1 cellular context compared by ENCODE assay signal in the genomic region with DNA sequence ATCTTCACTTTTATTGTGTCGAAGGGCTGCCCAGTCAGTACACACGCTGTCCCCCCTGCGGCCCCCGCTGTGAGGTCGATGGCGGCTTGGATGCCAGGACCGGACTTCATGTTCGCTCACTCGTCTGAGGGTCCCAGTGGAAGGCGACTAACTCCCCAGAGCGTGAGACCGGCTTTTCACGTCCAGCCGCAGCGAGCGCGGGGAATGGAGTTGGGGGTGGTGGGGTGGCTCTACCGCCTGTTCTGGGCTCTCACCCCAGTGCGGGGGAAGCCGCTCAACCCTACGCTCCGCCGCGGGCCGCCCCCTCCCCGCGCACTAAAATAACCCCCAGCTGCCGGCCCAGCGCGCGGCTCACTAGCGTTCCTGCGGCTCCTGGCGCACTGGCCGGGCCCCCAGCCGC.
TF ChIP-seq lines count a peak whose summit lies in the region.

A gene (minus strand): TSS at position 294 of the 400 bp plus-strand sequence. CDS start 184 bp downstream, at position 110.

TF ChIP-seq in H1, 55 proteins besides CTCF, POLR2A, EP300 and RAD21:
- TF ChIP-seq, protein P1, sequence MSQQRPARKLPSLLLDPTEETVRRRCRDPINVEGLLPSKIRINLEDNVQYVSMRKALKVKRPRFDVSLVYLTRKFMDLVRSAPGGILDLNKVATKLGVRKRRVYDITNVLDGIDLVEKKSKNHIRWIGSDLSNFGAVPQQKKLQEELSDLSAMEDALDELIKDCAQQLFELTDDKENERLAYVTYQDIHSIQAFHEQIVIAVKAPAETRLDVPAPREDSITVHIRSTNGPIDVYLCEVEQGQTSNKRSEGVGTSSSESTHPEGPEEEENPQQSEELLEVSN (IDR thresholded peaks at IDR 0.05), result no peak
- TF ChIP-seq SAP30 (IDR thresholded peaks at IDR 0.05; ENCODE audit: insufficient read depth, insufficient replicate concordance, low read length), result no peak
- TF ChIP-seq NANOG (IDR thresholded peaks at IDR 0.05; ENCODE audit: insufficient read depth, low read depth, low read length, poor library complexity, severe bottlenecking), result no peak
- no peak for TF ChIP-seq RBBP5 (IDR thresholded peaks at IDR 0.05; ENCODE audit: borderline replicate concordance, low read depth, low read length)
- no peak for TF ChIP-seq GABPA (IDR thresholded peaks at IDR 0.05; ENCODE audit: borderline replicate concordance, insufficient read depth, low read length)
- no peak for TF ChIP-seq JUN (IDR thresholded peaks at IDR 0.05; ENCODE audit: low read depth, low read length)
- no peak for TF ChIP-seq KDM5A (IDR thresholded peaks at IDR 0.05; ENCODE audit: low read length)
